Comparison of ENCODE assay signal across 8 cellular contexts in genomic region chr6:24402697-24403500, GRCh38. TPM values are rescaled to one million over a fixed set of nuclear protein-coding genes. Genes with fewer than 3 reads are reported as not detected.
DNase-seq lines count a peak whose midpoint lies in the region; ATAC-seq, FAIRE-seq and TF ChIP-seq lines count a peak whose summit lies in the region.

Gene MRS2 (plus strand): TSS chr6:24402936. CDS start chr6:24403047, 111 bp downstream.

- H3K4me1 ChIP-seq in pancreas (peaks cover 0 to 11% (median 10%) of the 10 kb centered on the region in 3 donors), thyroid gland (peaks cover 7 to 12% of the 10 kb centered on the region in 2 donors)

- 0% methylated on average over 62 to 63 of the region's 63 CpGs for WGBS in pancreas, 2 donors
- 0 to 2% methylated on average over 9 to 11 of the region's 63 CpGs for WGBS in thyroid gland, 2 donors

- H3K9me3 ChIP-seq in pancreas, result no peaks in the 10 kb centered on the region
- H3K9me3 ChIP-seq in thyroid gland, result no peaks in the 10 kb centered on the region

- no peak for TF ChIP-seq CTCF in GM12864 (IDR thresholded peaks at IDR 0.05; ENCODE audit: low read depth, low read length, missing control alignments)
- TF ChIP-seq CTCF in pancreas (IDR thresholded peaks at IDR 0.05), result no peak
- TF ChIP-seq CTCF in thyroid gland (IDR thresholded peaks at IDR 0.05), result no peak

- H3K36me3 ChIP-seq in pancreas, result no peaks in the 10 kb centered on the region
- H3K36me3 ChIP-seq in thyroid gland, result peaks cover 0 to 3% of the 10 kb centered on the region in 2 donors

- intact Hi-C loops in Right ventricle myocardium inferior (cut with DNase I), result no loop called here
- intact Hi-C loops in pancreas (cut with DNase I), result no loop called here
- intact Hi-C loops in thyroid gland (cut with DNase I), result no loop called here

- peak in 1 of 2 donors; percentile 94 for TF ChIP-seq POLR2A in thyroid gland (IDR thresholded peaks at IDR 0.05)

- H3K27me3 ChIP-seq in pancreas (no peaks in the 10 kb centered on the region), thyroid gland (no peaks in the 10 kb centered on the region)

- peak; percentile 73 for DNase-seq in GM12864 (ENCODE audit: low read depth)
- DNase-seq in NCI-H1092 (lab: John Stamatoyannopoulos, UW), result peak; percentile 32
- DNase-seq in SW 1271 (lab: John Stamatoyannopoulos, UW), result peak; percentile 28 to 80
- peak; percentile 48 for DNase-seq in activated naive CD8-positive, alpha-beta T cell treated with anti-CD3 and anti-CD28 coated beads, Interleukin-2, amount 50 U/mL, for 16 hours (ENCODE audit: low read depth, low spot score)
- DNase-seq in Right ventricle myocardium inferior (ENCODE audit: missing footprints), result peak; percentile 92
- DNase-seq in pancreas, result peak; percentile 91 to 98 (median 94)
- peak; percentile 95 to 96 for DNase-seq in thyroid gland

- peak within 1 kb of the TSS; percentile 88 for H3K4me3 ChIP-seq in GM12864 (ENCODE audit: low read depth, low read length)
- peak within 1 kb of the TSS; percentile 57 to 100 (median 79) for H3K4me3 ChIP-seq in pancreas
- peak within 1 kb of the TSS; percentile 60 to 92 (median 69) for H3K4me3 ChIP-seq in thyroid gland (replicated peaks in 1 of 3)

- H3K27ac ChIP-seq in pancreas, result peak within 1 kb of the TSS; percentile 41 to 71 (median 64)
- H3K27ac ChIP-seq in thyroid gland, result peak within 1 kb of the TSS in 2 of 3 donors; percentile 60 to 65

- no peak for FAIRE-seq in pancreas (lab: Jason Lieb, UNC)

- ATAC-seq in HG02610 (IDR thresholded peaks at IDR 0.05; ENCODE audit: unreplicated experiment), result peak; percentile 97
- peak; percentile 99 for ATAC-seq in Right ventricle myocardium inferior
- ATAC-seq in pancreas, result peak; percentile 99 to 100 (median 99)

RNA-seq across cellular contexts. Expression of gene MRS2, which starts in this region (rescaled TPM):
- total RNA-seq in Right ventricle myocardium inferior (43.4 TPM), pancreas (10 to 100 TPM in 5 of 6 donors, 1 to 10 TPM in 1; 9.4 to 17.4 (median 13.0) TPM), thyroid gland (10 to 100 TPM; 23.1 to 37.8 (median 30.4) TPM)
- polyA plus RNA-seq in pancreas, result 10 to 100 TPM in 1 of 2 donors, 1 to 10 TPM in 1; 7.4 to 11.2 TPM

Comparison
In these comparisons a context has a peak if more than half of its experiments do, and no peak if none do; other contexts are left out.
1. Peak in every context shown above with its lines: DNase-seq, ATAC-seq, H3K4me3 ChIP-seq and H3K27ac ChIP-seq.
2. DNase-seq: peak in every context shown above with its lines; median percentile 96 in thyroid gland; 94 in pancreas; 92 in Right ventricle myocardium inferior; 73 in GM12864; 54 in SW 1271; 48 in activated naive CD8-positive, alpha-beta T cell treated with anti-CD3 and anti-CD28 coated beads, Interleukin-2, amount 50 U/mL, for 16 hours; 32 in NCI-H1092.